Comparison of ENCODE assay signal across 8 cellular contexts in genomic region chr2:116877274-116877673, GRCh38.
"Had no signal": no experiment of that assay in that cellular context is flagged by ENCODE, and none has a peak within 500 bp of the region (broad histone marks: within the 10 kb centered on the region; RNA-seq: fewer than 3 reads in every experiment).

No MANE protein-coding gene starts in this region.

- DNase-seq: GM23248, GOT3, H7, HFFc6 had no signal

- FAIRE-seq: HepG2 had no signal

- H3K4me3 ChIP-seq: GM23248, HAP-1 had no signal

- H3K9me3 ChIP-seq: HAP-1 had no signal

- ATAC-seq: HCT116, HepG2 had no signal

- H3K27ac ChIP-seq: GM23248, HL-60 had no signal

- H3K4me1 ChIP-seq: HAP-1 had no signal

- H3K36me3 ChIP-seq: HAP-1 had no signal
